In genomic region chr7:73503229-73503628, GRCh38 we compare ENCODE assay signal across 24 cellular contexts. TPM values are rescaled to one million over a fixed set of nuclear protein-coding genes. Genes with fewer than 3 reads are reported as not detected.
A peak's percentile ranks its signal among the peaks of the same experiment; 100 is the strongest.
DNase-seq lines count a peak whose midpoint lies in the region; ATAC-seq, FAIRE-seq and TF ChIP-seq lines count a peak whose summit lies in the region.
"Had no signal": no experiment of that assay in that cellular context is flagged by ENCODE, and none has a peak within 500 bp of the region (broad histone marks: within the 10 kb centered on the region; RNA-seq: fewer than 3 reads in every experiment).

No MANE protein-coding gene starts in this region.

- H3K4me1 Mint-ChIP-seq in T-helper 17 cell, result peaks cover 17% of the 10 kb centered on the region
- H3K4me1 Mint-ChIP-seq in central memory CD8-positive, alpha-beta T cell, result peaks cover 43% of the 10 kb centered on the region
- H3K4me1 Mint-ChIP-seq in type B pancreatic cell (ENCODE audit: unreplicated experiment), result no peaks in the 10 kb centered on the region
- H3K4me1 Mint-ChIP-seq: B cell had no signal

- no peak for TF ChIP-seq POLR2A in HepG2 (IDR thresholded peaks at IDR 0.05; ENCODE audit: insufficient read depth in 1 of 2, low read depth in 2 of 2, low read length in 2 of 2)
- TF ChIP-seq POLR2A in right lobe of liver (IDR thresholded peaks at IDR 0.05), result no peak

- H3K27me3 ChIP-seq in HepG2 (ENCODE audit: control insufficient read depth in 1 of 2, insufficient read depth in 2 of 2, low read length in 2 of 2) (no peaks in the 10 kb centered on the region), right lobe of liver (no peaks in the 10 kb centered on the region)
- H3K27me3 ChIP-seq: BLaER1 treated with 17β-estradiol and CSF1 and Interleukin-3, amounts not matched to agents 10 nM and 100 nM had no signal

- H3K27ac ChIP-seq in HepG2 (ENCODE audit: extremely low read length, insufficient read depth, low read length) (no peak overlapping the region), right lobe of liver (no peak overlapping the region)
- H3K27ac ChIP-seq: 22Rv1; A549; BLaER1 treated with 17β-estradiol and CSF1 and Interleukin-3, amounts not matched to agents 10 nM and 100 nM; C4-2B had no signal

- peaks cover 16% of the 10 kb centered on the region for H3K36me3 Mint-ChIP-seq in T-helper 17 cell (ENCODE audit: low read depth)
- peaks cover 77% of the 10 kb centered on the region for H3K36me3 Mint-ChIP-seq in central memory CD8-positive, alpha-beta T cell (ENCODE audit: insufficient read depth)
- peaks cover 44% of the 10 kb centered on the region for H3K36me3 Mint-ChIP-seq in type B pancreatic cell

- H3K9me3 ChIP-seq in HepG2 (ENCODE audit: low read length) (no peaks in the 10 kb centered on the region), right lobe of liver (no peaks in the 10 kb centered on the region), T-helper 17 cell (ENCODE audit: control insufficient read depth, low read length, poor library complexity, severe bottlenecking) (no peaks in the 10 kb centered on the region)
- H3K9me3 ChIP-seq: A549; BLaER1 treated with 17β-estradiol and CSF1 and Interleukin-3, amounts not matched to agents 10 nM and 100 nM; Caco-2 had no signal

- no peaks in the 10 kb centered on the region for H4K20me1 ChIP-seq in HepG2 (ENCODE audit: insufficient read depth, low read length)

- no peak for FAIRE-seq in HepG2 (lab: Jason Lieb, UNC)
- FAIRE-seq: A549, D721Med, G401.6, GM12891, GM19239 had no signal

- H3K9ac ChIP-seq in HepG2 (ENCODE audit: insufficient read depth, low read depth, low read length), result no peak overlapping the region
- H3K9ac ChIP-seq: BLaER1 treated with 17β-estradiol and CSF1 and Interleukin-3, amounts not matched to agents 10 nM and 100 nM had no signal

- H3K4me2 ChIP-seq in HepG2 (ENCODE audit: low read depth, low read length), result no peak overlapping the region
- H3K4me2 ChIP-seq: A549; BLaER1 treated with 17β-estradiol and CSF1 and Interleukin-3, amounts not matched to agents 10 nM and 100 nM had no signal

- ATAC-seq in HepG2 (no peak), right lobe of liver (no peak), T-helper 17 cell (no peak), left cardiac atrium (no peak)
- no peak for ATAC-seq in central memory CD8-positive, alpha-beta T cell (replicated peaks; ENCODE audit: extremely low read depth, poor library complexity, severe bottlenecking)
- ATAC-seq: A549; CD8-positive, alpha-beta T cell had no signal

- no peaks in the 10 kb centered on the region for H3K9me3 Mint-ChIP-seq in central memory CD8-positive, alpha-beta T cell
- no peaks in the 10 kb centered on the region for H3K9me3 Mint-ChIP-seq in type B pancreatic cell
- H3K9me3 Mint-ChIP-seq: CD4-positive, alpha-beta T cell; CD8-positive, alpha-beta T cell had no signal

- H3K4me3 ChIP-seq in HepG2 (replicated peaks in 1 of 3; ENCODE audit: insufficient read depth in 1 of 3, low read depth in 2 of 3, low read length in 3 of 3) (no peak overlapping the region), right lobe of liver (no peak overlapping the region)
- H3K4me3 ChIP-seq: A549; BLaER1 treated with 17β-estradiol and CSF1 and Interleukin-3, amounts not matched to agents 10 nM and 100 nM had no signal

- DNase-seq in HepG2 (ENCODE audit: low spot score) (no peak), right lobe of liver (no peak), T-helper 17 cell (no peak), type B pancreatic cell (ENCODE audit: extremely low spot score, unreplicated experiment) (peak; percentile 10), HCEC 1CT (no peak), left cardiac atrium (no peak), NCI-H748 treated with DMSO at 0.1 percent for 48 hours (lab: John Stamatoyannopoulos, UW) (no peak)
- no peak for DNase-seq in central memory CD8-positive, alpha-beta T cell (ENCODE audit: low spot score in 2 of 2)
- DNase-seq: AML-193; Caco-2; Calu3; CD4-positive, alpha-beta T cell; CD8-positive, alpha-beta T cell; DMS79 treated with DMSO at 0.1 percent for 48 hours; GF-D8 had no signal

- TF ChIP-seq EP300 in HepG2 (IDR thresholded peaks at IDR 0.05; ENCODE audit: low read depth in 2 of 2, low read length in 2 of 2) (no peak), HepG2 (CRISPR knock-in tag; IDR thresholded peaks at IDR 0.05; ENCODE audit: borderline replicate concordance) (no peak)

- H3K4me1 ChIP-seq in HepG2 (ENCODE audit: insufficient read depth, low read length) (no peaks in the 10 kb centered on the region), right lobe of liver (no peaks in the 10 kb centered on the region)
- H3K4me1 ChIP-seq: A549; BLaER1 treated with 17β-estradiol and CSF1 and Interleukin-3, amounts not matched to agents 10 nM and 100 nM; Caco-2 had no signal

- peaks cover 15% of the 10 kb centered on the region for H3K79me2 ChIP-seq in HepG2 (ENCODE audit: insufficient read depth, low read length)

- in situ Hi-C loops in HepG2 (cut with HindIII; ENCODE audit: extremely low pct_ligation_motif_present, low pct_unique_long_range_greater_than_20kb), result no loop called here

- no peak overlapping the region for H3K4me3 Mint-ChIP-seq in T-helper 17 cell
- no peak overlapping the region for H3K4me3 Mint-ChIP-seq in central memory CD8-positive, alpha-beta T cell
- no peak overlapping the region for H3K4me3 Mint-ChIP-seq in type B pancreatic cell
- H3K4me3 Mint-ChIP-seq: B cell; CD4-positive, alpha-beta T cell; CD8-positive, alpha-beta T cell had no signal

- TF ChIP-seq CTCF in HepG2 (CRISPR knock-in tag; IDR thresholded peaks at IDR 0.05) (no peak), right lobe of liver (IDR thresholded peaks at IDR 0.05) (no peak), type B pancreatic cell (conservative IDR thresholded peaks at IDR 0.05) (no peak)

- no peak overlapping the region for H2AFZ ChIP-seq in HepG2 (ENCODE audit: low read length)

- no TSS peak for BruUV-seq in HepG2 (replicated peaks; lab: Mats Ljungman, UMichigan)

- CTCF ChIA-PET in HepG2 (lab: Yijun Ruan, JAX; ENCODE audit: low intra/inter-chr PET ratio, low total read pairs), result no interaction called here

- POLR2A ChIA-PET in HepG2 (lab: Yijun Ruan, JAX), result no interaction called here

- no peak for TF ChIP-seq RAD21 in HepG2 (CRISPR knock-in tag; IDR thresholded peaks at IDR 0.05)

- intact Hi-C loops in HepG2 (cut with micrococcal nuclease; ENCODE audit: unreplicated experiment) (no loop called here), right lobe of liver (cut with DNase I) (no loop called here), left cardiac atrium (cut with DNase I) (no loop called here)

- H3K27me3 Mint-ChIP-seq in T-helper 17 cell, result no peaks in the 10 kb centered on the region
- H3K27me3 Mint-ChIP-seq in central memory CD8-positive, alpha-beta T cell, result no peaks in the 10 kb centered on the region
- no peaks in the 10 kb centered on the region for H3K27me3 Mint-ChIP-seq in type B pancreatic cell
- H3K27me3 Mint-ChIP-seq: B cell; CD4-positive, alpha-beta T cell had no signal

- H3K27ac Mint-ChIP-seq in T-helper 17 cell (peak overlapping the region; percentile 79), type B pancreatic cell (no peak overlapping the region)
- peak overlapping the region; percentile 38 for H3K27ac Mint-ChIP-seq in central memory CD8-positive, alpha-beta T cell (ENCODE audit: low read depth)
- H3K27ac Mint-ChIP-seq: CD4-positive, alpha-beta T cell had no signal

- WGBS in HepG2 (ENCODE audit: low lambda C conversion rate), result 97% methylated on average over 5 of the region's 5 CpGs
- WGBS in right lobe of liver (ENCODE audit: insufficient coverage, low coverage, low lambda C conversion rate, missing lambda C conversion rate), result 91% methylated on average over 5 of the region's 5 CpGs

- peaks cover 30 to 85% of the 10 kb centered on the region in 2 experiments for H3K36me3 ChIP-seq in HepG2 (replicated peaks in 1 of 2; ENCODE audit: control insufficient read depth in 1 of 2, insufficient read depth in 2 of 2, low read length in 2 of 2)
- peaks cover 0 to 97% (median 50%) of the 10 kb centered on the region in 4 donors for H3K36me3 ChIP-seq in right lobe of liver

RNA-seq across cellular contexts. Expression of gene BAZ1B, which starts 18.9 kb away (rescaled TPM):
- total RNA-seq in HepG2 (2016; rRNA removed; fragmentation: Illumina TruSeq; extraction: Trizol) (69.4 and 93.4 TPM in 2 replicates), right lobe of liver (10 to 100 TPM; 19.3 to 26.2 (median 25.0) TPM), T-helper 17 cell (10 to 100 TPM; 51.2 to 52.6 TPM), type B pancreatic cell (ENCODE audit: low replicate concordance) (68.0 and 86.8 TPM in 2 replicates), left cardiac atrium (10 to 100 TPM; 40.6 to 44.4 TPM)
- 29.9 and 35.0 TPM in 2 replicates for total RNA-seq in HepG2 (2016; cell fraction: cytosol; rRNA removed; fragmentation: Illumina TruSeq; extraction: Trizol; ENCODE audit: low read depth)
- total RNA-seq in HepG2 (2016; cell fraction: insoluble cytoplasmic fraction; rRNA removed; fragmentation: Illumina TruSeq; extraction: Trizol), result 68.0 and 83.9 TPM in 2 replicates
- total RNA-seq in HepG2 (2016; cell fraction: membrane; rRNA removed; fragmentation: Illumina TruSeq; extraction: Trizol), result 26.8 and 29.8 TPM in 2 replicates
- total RNA-seq in HepG2 (2016; cell fraction: nucleus; rRNA removed; fragmentation: Illumina TruSeq; extraction: Trizol), result 55.8 and 62.8 TPM in 2 replicates
- 16.0 and 18.6 TPM in 2 replicates for polyA plus RNA-seq in HepG2 (2011; rRNA removed)
- polyA plus RNA-seq in HepG2 (2011; cell fraction: cytosol; rRNA removed), result 11.7 and 16.5 TPM in 2 replicates
- 12.5 and 14.6 TPM in 2 replicates for polyA plus RNA-seq in HepG2 (2011; cell fraction: nucleus; rRNA removed)
- 30.4 and 30.5 TPM in 2 replicates for polyA plus RNA-seq in HepG2 (2012)
- polyA plus RNA-seq in HepG2 (2016; cell fraction: cytosol; fragmentation: Illumina TruSeq; extraction: Trizol; ENCODE audit: low read depth), result 2.1 and 2.4 TPM in 2 replicates
- polyA plus RNA-seq in HepG2 (2016; cell fraction: insoluble cytoplasmic fraction; fragmentation: Illumina TruSeq; extraction: Trizol; ENCODE audit: low read depth), result 54.0 and 59.8 TPM in 2 replicates
- polyA plus RNA-seq in HepG2 (2016; cell fraction: membrane; fragmentation: Illumina TruSeq; extraction: Trizol; ENCODE audit: low read depth), result 6.2 and 7.3 TPM in 2 replicates
- 62.5 and 70.0 TPM in 2 replicates for polyA plus RNA-seq in HepG2 (2016; cell fraction: nucleus; fragmentation: Illumina TruSeq; extraction: Trizol; ENCODE audit: insufficient read depth, low read depth)
- 27.5 and 49.4 TPM in 2 replicates for polyA minus RNA-seq in HepG2 (2011; rRNA and poly(A)+ RNA removed; ENCODE audit: low replicate concordance)
- 27.1 and 30.7 TPM in 2 replicates for polyA minus RNA-seq in HepG2 (2011; cell fraction: cytosol; rRNA and poly(A)+ RNA removed)
- 31.3 and 44.1 TPM in 2 replicates for polyA minus RNA-seq in HepG2 (2011; cell fraction: nucleus; rRNA and poly(A)+ RNA removed)

RNA-seq across cellular contexts. Expression of gene BCL7B, which starts 54.3 kb away (rescaled TPM):
- total RNA-seq in HepG2 (2016; rRNA removed; fragmentation: Illumina TruSeq; extraction: Trizol) (22.1 and 24.3 TPM in 2 replicates), right lobe of liver (10 to 100 TPM; 19.3 to 45.6 (median 21.3) TPM), T-helper 17 cell (100 to 1,000 TPM; 112 to 116 TPM), type B pancreatic cell (ENCODE audit: low replicate concordance) (32.8 and 37.7 TPM in 2 replicates), left cardiac atrium (10 to 100 TPM; 60.7 to 73.0 TPM)
- total RNA-seq in HepG2 (2016; cell fraction: cytosol; rRNA removed; fragmentation: Illumina TruSeq; extraction: Trizol; ENCODE audit: low read depth), result 46.0 and 47.6 TPM in 2 replicates
- total RNA-seq in HepG2 (2016; cell fraction: insoluble cytoplasmic fraction; rRNA removed; fragmentation: Illumina TruSeq; extraction: Trizol), result 17.6 and 24.7 TPM in 2 replicates
- total RNA-seq in HepG2 (2016; cell fraction: membrane; rRNA removed; fragmentation: Illumina TruSeq; extraction: Trizol), result 71.6 and 76.1 TPM in 2 replicates
- 13.2 and 14.6 TPM in 2 replicates for total RNA-seq in HepG2 (2016; cell fraction: nucleus; rRNA removed; fragmentation: Illumina TruSeq; extraction: Trizol)
- polyA plus RNA-seq in HepG2 (2011; rRNA removed), result 38.2 and 38.3 TPM in 2 replicates
- polyA plus RNA-seq in HepG2 (2011; cell fraction: cytosol; rRNA removed), result 26.3 and 36.9 TPM in 2 replicates
- polyA plus RNA-seq in HepG2 (2011; cell fraction: nucleus; rRNA removed), result 18.9 and 21.3 TPM in 2 replicates
- polyA plus RNA-seq in HepG2 (2012), result 17.2 and 21.1 TPM in 2 replicates
- polyA plus RNA-seq in HepG2 (2016; cell fraction: cytosol; fragmentation: Illumina TruSeq; extraction: Trizol; ENCODE audit: low read depth), result 67.1 and 73.8 TPM in 2 replicates
- 26.5 and 34.4 TPM in 2 replicates for polyA plus RNA-seq in HepG2 (2016; cell fraction: insoluble cytoplasmic fraction; fragmentation: Illumina TruSeq; extraction: Trizol; ENCODE audit: low read depth)
- 87.1 and 87.3 TPM in 2 replicates for polyA plus RNA-seq in HepG2 (2016; cell fraction: membrane; fragmentation: Illumina TruSeq; extraction: Trizol; ENCODE audit: low read depth)
- 31.2 and 33.1 TPM in 2 replicates for polyA plus RNA-seq in HepG2 (2016; cell fraction: nucleus; fragmentation: Illumina TruSeq; extraction: Trizol; ENCODE audit: insufficient read depth, low read depth)
- 47.1 and 98.7 TPM in 2 replicates for polyA minus RNA-seq in HepG2 (2011; rRNA and poly(A)+ RNA removed; ENCODE audit: low replicate concordance)
- polyA minus RNA-seq in HepG2 (2011; cell fraction: cytosol; rRNA and poly(A)+ RNA removed), result 17.2 and 21.1 TPM in 2 replicates
- polyA minus RNA-seq in HepG2 (2011; cell fraction: nucleus; rRNA and poly(A)+ RNA removed), result 13.4 and 13.7 TPM in 2 replicates
